In genomic region chr7:13989138-13989943, GRCh38 we compare ENCODE assay signal across 8 cellular contexts. TPM values are rescaled to one million over a fixed set of nuclear protein-coding genes. Genes with fewer than 3 reads are reported as not detected.
DNase-seq lines count a peak whose midpoint lies in the region; TF ChIP-seq lines count a peak whose summit lies in the region.

Gene ETV1 (minus strand): TSS chr7:13989666. CDS start chr7:13989052, 614 bp downstream.

- H4K20me1 ChIP-seq in MM.1S (ENCODE audit: insufficient read depth, low read length) = no peaks in the 10 kb centered on the region

- TF ChIP-seq POLR2A in tibial nerve (IDR thresholded peaks at IDR 0.05) = peak in 1 of 2 donors; percentile 19

- H3K36me3 ChIP-seq in MM.1S (replicated peaks; ENCODE audit: insufficient read depth, low read length) (no peaks in the 10 kb centered on the region), tibial nerve (no peaks in the 10 kb centered on the region)

- in situ Hi-C loops in SK-MEL-5 (cut with HindIII; ENCODE audit: low pct_unique_long_range_greater_than_20kb, low sequenced_read_pairs) = no loop called here

- peak within 1 kb of the TSS; percentile 75 for H3K9ac ChIP-seq in MM.1S (ENCODE audit: low read length)

- peak within 1 kb of the TSS; percentile 84 for H2AFZ ChIP-seq in MM.1S (ENCODE audit: low read length)

- peaks cover 12% of the 10 kb centered on the region for H3F3A ChIP-seq in MM.1S (ENCODE audit: insufficient read depth, low read length)

- no peak within 1 kb of the TSS for H3K27ac Mint-ChIP-seq in T-helper 2 cell treated with Interferon-gamma antibody and Interleukin-4, amounts not matched to agents 5 μg/mL and 100 μg/mL, for 36 hours

- peak in 1 of 2 donors; percentile 35 for TF ChIP-seq EP300 in tibial nerve (IDR thresholded peaks at IDR 0.05)

- no peaks in the 10 kb centered on the region for H3K79me2 ChIP-seq in MM.1S (ENCODE audit: low read length)

- no peaks in the 10 kb centered on the region for H3K9me2 ChIP-seq in MM.1S (replicated peaks; ENCODE audit: insufficient read depth, low read length)

- 0% methylated on average over 38 of the region's 38 CpGs for WGBS in tibial nerve, 2 donors

- H3K4me2 ChIP-seq in MM.1S (ENCODE audit: low read depth, low read length) = peak within 1 kb of the TSS; percentile 80

- no peaks in the 10 kb centered on the region for H3K4me1 ChIP-seq in MM.1S (ENCODE audit: low read length)
- H3K4me1 ChIP-seq in tibial nerve = peaks cover 0 to 19% (median 3%) of the 10 kb centered on the region in 4 donors

- DNase-seq in DMS 273 treated with DMSO at 0.1 percent for 48 hours (lab: John Stamatoyannopoulos, UW) = peak; percentile 89
- DNase-seq in MM.1S = no peak
- DNase-seq in SK-MEL-5 (ENCODE audit: low read depth, low spot score) = peak; percentile 91
- DNase-seq in epithelial cell of esophagus (ENCODE audit: low read depth) = peak; percentile 52
- peak; percentile 83 for DNase-seq in medulla oblongata (ENCODE audit: extremely low spot score)
- DNase-seq in tibial nerve (ENCODE audit: low spot score in 2 of 2) = peak; percentile 51 to 53
- DNase-seq in T-helper 2 cell treated with Interferon-gamma antibody and Interleukin-4, amounts not matched to agents 5 μg/mL and 100 μg/mL, for 36 hours (ENCODE audit: low spot score) = no peak
- DNase-seq in mesenteric fat pad (ENCODE audit: low spot score) = no peak

- H3K4me1 Mint-ChIP-seq in T-helper 2 cell treated with Interferon-gamma antibody and Interleukin-4, amounts not matched to agents 5 μg/mL and 100 μg/mL, for 36 hours (ENCODE audit: low read depth) = no peaks in the 10 kb centered on the region

- H3K4me3 ChIP-seq in MM.1S (ENCODE audit: low read length) (peak within 1 kb of the TSS; percentile 76), epithelial cell of esophagus (ENCODE audit: low read length) (peak within 1 kb of the TSS; percentile 72), tibial nerve (peak within 1 kb of the TSS; percentile 52 to 73 (median 63))

- no peak within 1 kb of the TSS for H3K4me3 Mint-ChIP-seq in T-helper 2 cell treated with Interferon-gamma antibody and Interleukin-4, amounts not matched to agents 5 μg/mL and 100 μg/mL, for 36 hours

- no peaks in the 10 kb centered on the region for H3K27me3 Mint-ChIP-seq in T-helper 2 cell treated with Interferon-gamma antibody and Interleukin-4, amounts not matched to agents 5 μg/mL and 100 μg/mL, for 36 hours (ENCODE audit: low read depth)

- TF ChIP-seq CTCF in MM.1S (IDR thresholded peaks at IDR 0.05; ENCODE audit: low read length) = no peak
- peak; percentile 46 for TF ChIP-seq CTCF in epithelial cell of esophagus (IDR thresholded peaks at IDR 0.05; ENCODE audit: insufficient read depth, low read depth, low read length, missing control alignments)
- peak in 4 of 5 experiments; percentile 6 to 43 (median 38) for TF ChIP-seq CTCF in tibial nerve (IDR thresholded peaks at IDR 0.05)

- H3K27ac ChIP-seq in MM.1S (ENCODE audit: low read length) (peak within 1 kb of the TSS; percentile 80), tibial nerve (peak within 1 kb of the TSS; percentile 70 to 96 (median 88))

- H3K9me3 ChIP-seq in MM.1S (replicated peaks; ENCODE audit: insufficient read depth, low read length) (no peaks in the 10 kb centered on the region), tibial nerve (no peaks in the 10 kb centered on the region)

- H3K36me3 Mint-ChIP-seq in T-helper 2 cell treated with Interferon-gamma antibody and Interleukin-4, amounts not matched to agents 5 μg/mL and 100 μg/mL, for 36 hours (ENCODE audit: low read depth) = no peaks in the 10 kb centered on the region

- no peaks in the 10 kb centered on the region for H3K9me3 Mint-ChIP-seq in T-helper 2 cell treated with Interferon-gamma antibody and Interleukin-4, amounts not matched to agents 5 μg/mL and 100 μg/mL, for 36 hours

- H3K27me3 ChIP-seq in MM.1S (replicated peaks; ENCODE audit: insufficient read depth, low read length) (0 out of 2 replicates have a peak, but pooled peaks cover 4% of the 10 kb centered on the region), tibial nerve (no peaks in the 10 kb centered on the region)

RNA-seq across cellular contexts. Expression of gene ETV1, which starts in this region (rescaled TPM):
- 34.6 and 39.8 TPM in 2 replicates for total RNA-seq in SK-MEL-5 (2014; rRNA removed; shearing (Covaris generic))
- polyA plus RNA-seq in SK-MEL-5 (2015; cell fraction: cytosol; rRNA removed) = 41.5 and 49.8 TPM in 2 replicates
- polyA plus RNA-seq in SK-MEL-5 (2015; cell fraction: nucleus; rRNA removed) = 166 and 174 TPM in 2 replicates
- total RNA-seq in tibial nerve (10 to 100 TPM in 3 of 4 donors, 1 to 10 TPM in 1; 8.4 to 13.3 (median 10.5) TPM), mesenteric fat pad (5.7 TPM)

Comparison
In these comparisons a context has a peak if more than half of its experiments do, and no peak if none do; other contexts are left out.
1. DNase-seq: peak in DMS 273 treated with DMSO at 0.1 percent for 48 hours (single experiment), SK-MEL-5 (single experiment), epithelial cell of esophagus (single experiment), medulla oblongata (single experiment) and tibial nerve (2 of 2); none in MM.1S (single experiment), T-helper 2 cell treated with Interferon-gamma antibody and Interleukin-4, amounts not matched to agents 5 μg/mL and 100 μg/mL, for 36 hours (single experiment) and mesenteric fat pad (single experiment).
2. Peak in every context shown above with its lines, with median percentiles within 50 percentile points of each other: H3K4me3 ChIP-seq.